Comparison of ENCODE assay signal across 15 cellular contexts in the genomic region with DNA sequence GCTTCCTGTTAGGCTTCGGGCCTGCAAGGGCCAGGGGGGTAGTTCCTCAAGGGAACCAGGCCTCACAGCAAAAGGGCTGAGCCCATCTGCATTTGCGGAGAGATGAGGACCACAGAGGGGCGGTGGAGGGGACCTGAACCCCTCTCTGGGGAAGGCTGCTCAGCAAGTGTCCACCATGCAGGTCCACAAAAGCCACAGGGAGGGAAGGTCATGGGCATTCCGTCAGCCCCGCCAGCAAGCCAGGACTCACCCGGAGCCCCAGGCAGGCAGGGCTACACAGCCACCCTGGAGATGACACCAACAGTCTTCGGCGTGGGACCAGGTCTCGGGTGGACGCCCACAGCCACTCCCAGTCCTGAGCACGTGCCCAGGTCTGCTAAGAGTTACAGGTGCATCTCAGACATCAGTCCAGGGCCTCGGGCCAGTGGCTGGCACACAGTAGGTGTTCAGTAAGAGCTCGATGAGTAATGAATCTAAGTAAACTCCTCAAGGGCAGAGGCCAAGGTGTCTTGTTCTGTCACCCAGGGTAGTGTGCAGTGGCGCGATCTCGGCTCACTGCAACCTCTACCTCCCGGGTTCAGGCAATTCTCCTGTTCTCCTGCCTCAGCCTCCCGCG. TPM values are rescaled to one million over a fixed set of nuclear protein-coding genes. Genes with fewer than 3 reads are reported as not detected.
A peak's percentile ranks its signal among the peaks of the same experiment; 100 is the strongest.
DNase-seq lines count a peak whose midpoint lies in the region; ATAC-seq and TF ChIP-seq lines count a peak whose summit lies in the region.
"Had no signal": no experiment of that assay in that cellular context is flagged by ENCODE, and none has a peak within 500 bp of the region (broad histone marks: within the 10 kb centered on the region; RNA-seq: fewer than 3 reads in every experiment).

No MANE protein-coding gene starts in this region.

- H3K36me3 Mint-ChIP-seq in endodermal cell (ENCODE audit: low read depth) (no peaks in the 10 kb centered on the region), progenitor cell of endocrine pancreas (ENCODE audit: insufficient read depth) (no peaks in the 10 kb centered on the region)

- H3K9me3 Mint-ChIP-seq in endodermal cell: no peaks in the 10 kb centered on the region
- no peaks in the 10 kb centered on the region for H3K9me3 Mint-ChIP-seq in progenitor cell of endocrine pancreas (ENCODE audit: low read depth)

- no peaks in the 10 kb centered on the region for H3K9me3 ChIP-seq in heart right ventricle
- no peaks in the 10 kb centered on the region for H3K9me3 ChIP-seq in endodermal cell (ENCODE audit: control insufficient read depth, low read length)
- H3K9me3 ChIP-seq in uterus: no peaks in the 10 kb centered on the region

- intact Hi-C loops in heart right ventricle (cut with DNase I): loop anchor here in 2 of 10 donors (5.0 kb wide), 1 partner anchor 43 kb away; no protein-coding TSS in a partner anchor
- intact Hi-C loops in left ventricle myocardium superior (cut with micrococcal nuclease): no loop called here
- intact Hi-C loops in uterus (cut with DNase I; ENCODE audit: low total_unique reads): no loop called here

- no peak for TF ChIP-seq POLR2A in uterus (IDR thresholded peaks at IDR 0.05)

- H3K36me3 ChIP-seq in heart right ventricle: no peaks in the 10 kb centered on the region
- no peaks in the 10 kb centered on the region for H3K36me3 ChIP-seq in endodermal cell (ENCODE audit: control insufficient read depth, insufficient read depth, low read length)
- no peaks in the 10 kb centered on the region for H3K36me3 ChIP-seq in uterus

- H3K27me3 ChIP-seq in heart right ventricle (no peaks in the 10 kb centered on the region), endodermal cell (ENCODE audit: control insufficient read depth, insufficient read depth, low read length, poor library complexity, severe bottlenecking) (no peaks in the 10 kb centered on the region), uterus (no peaks in the 10 kb centered on the region)

- H3K4me1 Mint-ChIP-seq in endodermal cell (peaks cover 23% of the 10 kb centered on the region), progenitor cell of endocrine pancreas (ENCODE audit: low read depth) (peaks cover 16% of the 10 kb centered on the region)

- peak overlapping the region in 6 of 10 donors; percentile 35 to 77 (median 62) for H3K27ac ChIP-seq in heart right ventricle
- no peak overlapping the region for H3K27ac ChIP-seq in endodermal cell (ENCODE audit: low read depth, low read length)
- no peak overlapping the region for H3K27ac ChIP-seq in uterus
- H3K27ac ChIP-seq in caudate nucleus (ENCODE audit: low read depth, low read length): no peak overlapping the region
- H3K27ac ChIP-seq: GM23248 had no signal

- H3K27me3 Mint-ChIP-seq in endodermal cell (ENCODE audit: insufficient read depth) (no peaks in the 10 kb centered on the region), progenitor cell of endocrine pancreas (peaks cover 3% of the 10 kb centered on the region)

- H3K4me1 ChIP-seq in heart right ventricle (peaks cover 0 to 77% (median 55%) of the 10 kb centered on the region in 9 donors), endodermal cell (ENCODE audit: control insufficient read depth, insufficient read depth, low read length) (peaks cover 10% of the 10 kb centered on the region), uterus (no peaks in the 10 kb centered on the region)

- 94 to 95% methylated on average over 19 of the region's 19 CpGs for WGBS in heart right ventricle, 2 donors
- WGBS in endodermal cell (ENCODE audit: insufficient coverage in 1 of 2, insufficient read length in 1 of 2), 2 experiments: 95% methylated on average over 17 to 19 of the region's 19 CpGs

- no peak for ATAC-seq in heart right ventricle
- ATAC-seq in left ventricle myocardium superior: no peak
- ATAC-seq in GM18519 (IDR thresholded peaks at IDR 0.05; ENCODE audit: low FRiP score, unreplicated experiment): no peak

- H3K27ac Mint-ChIP-seq in endodermal cell (peak overlapping the region; percentile 81), progenitor cell of endocrine pancreas (peak overlapping the region; percentile 15)

- DNase-seq in heart right ventricle: no peak
- DNase-seq in left ventricle myocardium superior: no peak
- DNase-seq in endodermal cell: no peak
- DNase-seq in progenitor cell of endocrine pancreas (ENCODE audit: low spot score, unreplicated experiment): no peak
- no peak for DNase-seq in uterus
- DNase-seq in SW480 (ENCODE audit: low spot score): no peak
- no peak for DNase-seq in caudate nucleus (lab: John Stamatoyannopoulos, UW)
- DNase-seq: C1 segment of cervical spinal cord, DND-41, GM23248, KG1, NCI-H1092, NCI-H1694, NCI-H524 had no signal

- H3K4me3 Mint-ChIP-seq in endodermal cell (no peak overlapping the region), progenitor cell of endocrine pancreas (ENCODE audit: low read depth) (no peak overlapping the region)

- no peak overlapping the region for H3K9ac ChIP-seq in endodermal cell (ENCODE audit: extremely low read depth, low read length, poor library complexity, severe bottlenecking)
- H3K9ac ChIP-seq: GM23248 had no signal

- H3K4me3 ChIP-seq in heart right ventricle: no peak overlapping the region
- H3K4me3 ChIP-seq in endodermal cell (ENCODE audit: low read length): no peak overlapping the region
- H3K4me3 ChIP-seq in uterus: no peak overlapping the region
- H3K4me3 ChIP-seq: GM23248 had no signal

- no peak for TF ChIP-seq CTCF in heart right ventricle (IDR thresholded peaks at IDR 0.05)
- TF ChIP-seq CTCF in endodermal cell (conservative IDR thresholded peaks at IDR 0.05): no peak
- TF ChIP-seq CTCF in progenitor cell of endocrine pancreas (IDR thresholded peaks at IDR 0.05; ENCODE audit: unreplicated experiment): no peak
- TF ChIP-seq CTCF in uterus (IDR thresholded peaks at IDR 0.05): no peak

RNA-seq across cellular contexts. Expression of a gene that starts 11.3 kb away (rescaled TPM):
- total RNA-seq in heart right ventricle: 10 to 100 TPM; 59.1 to 79.4 (median 66.6) TPM
- 10 to 100 TPM; 23.0 to 23.5 TPM for polyA plus RNA-seq in heart right ventricle
- 72.2 TPM for total RNA-seq in left ventricle myocardium superior
- 10 to 100 TPM; 51.3 to 62.6 TPM for total RNA-seq in endodermal cell
- polyA plus RNA-seq in endodermal cell (2013, experiment 1 of 2): 51.1 TPM
- polyA plus RNA-seq in endodermal cell (2013, experiment 2 of 2): 50.8 TPM
- total RNA-seq in progenitor cell of endocrine pancreas: 46.6 and 47.0 TPM in 2 replicates
- total RNA-seq in uterus: 10 to 100 TPM; 15.3 to 73.9 (median 28.0) TPM

Comparison
In these comparisons a context has a peak if more than half of its experiments do, and no peak if none do; other contexts are left out.
1. H3K27ac ChIP-seq: peak in heart right ventricle (6 of 10); none in endodermal cell (single experiment), uterus (0 of 2) and caudate nucleus (single experiment).